ENCODE assay signal across 34 cellular contexts in genomic region chr18:47547539-47548202, GRCh38.
"Had no signal": no experiment of that assay in that cellular context is flagged by ENCODE, and none has a peak within 500 bp of the region (broad histone marks: within the 10 kb centered on the region; RNA-seq: fewer than 3 reads in every experiment).

No MANE protein-coding gene starts in this region.

- H3K4me3 ChIP-seq: MG63 had no signal

- H3K36me3 ChIP-seq: MG63 had no signal

- H3K9me3 ChIP-seq: MG63 had no signal

- DNase-seq: Karpas-422, Kasumi-1, MG63, MV-4-11, NCI-H1048, NCI-H1092, NCI-H1092 treated with DMSO at 0.1 percent for 48 hours, NCI-H1105, NCI-H1105 treated with DMSO at 0.1 percent for 48 hours, NCI-H1417, NCI-H1417 treated with DMSO at 0.1 percent for 48 hours, NCI-H1436, NCI-H1436 treated with DMSO at 0.1 percent for 48 hours, NCI-H146, NCI-H1694, NCI-H1694 treated with DMSO at 0.1 percent for 48 hours, NCI-H187, NCI-H187 treated with DMSO at 0.1 percent for 48 hours, NCI-H1930, NCI-H2029, NCI-H2029 treated with DMSO at 0.1 percent for 48 hours, NCI-H2081, NCI-H2081 treated with DMSO at 0.1 percent for 48 hours, NCI-H2107, NCI-H2171, NCI-H2171 treated with DMSO at 0.1 percent for 48 hours, NCI-H2227 treated with DMSO at 0.1 percent for 48 hours, NCI-H226, NCI-H345, NCI-H446, NCI-H446 treated with DMSO at 0.1 percent for 48 hours, NCI-H510A, NCI-H510A treated with DMSO at 0.1 percent for 48 hours, NCI-H524 had no signal
